In genomic region chr9:120792898-120793765, GRCh38 we compare ENCODE assay signal across 8 cellular contexts. TPM values are rescaled to one million over a fixed set of nuclear protein-coding genes. Genes with fewer than 3 reads are reported as not detected.
DNase-seq lines count a peak whose midpoint lies in the region; ATAC-seq and TF ChIP-seq lines count a peak whose summit lies in the region.

FBXW2 (minus strand) TSS chr9:120793416; CDS start chr9:120788258, 5,158 bp downstream.

- H3K27ac ChIP-seq in KOPT-K1 (ENCODE audit: low read depth, low read length, poor library complexity, severe bottlenecking) (peak within 1 kb of the TSS; percentile 88), RWPE1 (peak within 1 kb of the TSS; percentile 86), fibroblast of lung (ENCODE audit: insufficient read depth, low read length) (peak within 1 kb of the TSS; percentile 82)
- H3K27ac ChIP-seq in naive thymus-derived CD4-positive, alpha-beta T cell (ENCODE audit: low read depth, low read length): peak within 1 kb of the TSS; percentile 92

- DNase-seq in DMS79 treated with DMSO at 0.1 percent for 48 hours (lab: John Stamatoyannopoulos, UW): peak; percentile 75
- DNase-seq in RWPE1 (ENCODE audit: low spot score): peak; percentile 97
- DNase-seq in fibroblast of lung (ENCODE audit: low read depth in 2 of 2): peak; percentile 90 to 91
- peak; percentile 65 to 96 (median 78) for DNase-seq in naive thymus-derived CD4-positive, alpha-beta T cell

- ATAC-seq in GM21786 (IDR thresholded peaks at IDR 0.05; ENCODE audit: unreplicated experiment): peak; percentile 91
- ATAC-seq in activated T-helper 17 cell treated with anti-CD3 and anti-CD28 coated beads, Interleukin-2, amount 50 U/mL, for 72 hours (replicated peaks): peak; percentile 97
- peak; percentile 91 for ATAC-seq in naive thymus-derived CD4-positive, alpha-beta T cell
- ATAC-seq in stimulated activated memory B cell treated with anti-CD40 and anti-IgM and Interleukin-4, amounts not matched to agents 10 μg/mL and 1 μg/mL and 100 μg/mL, for 72 hours: peak; percentile 97

- POLR2A ChIA-PET in RWPE1 (lab: Yijun Ruan, JAX; ENCODE audit: low non-redundant PET): interaction anchor here (0.6 to 1.7 kb wide), 8 partner anchors 9 to 460 kb away, joined by 3 to 10 read pairs (median 4); partner anchors contain the start of gene PHF19
- POLR2A ChIA-PET in naive thymus-derived CD4-positive, alpha-beta T cell (lab: Charles Lee): interaction anchor here (0.6 to 2.5 kb wide), 31 partner anchors 13 to 409 kb away, joined by 3 to 15 read pairs (median 4); partner anchors contain the start of genes CNTRL, PSMD5 and RAB14

- H3K4me2 ChIP-seq in fibroblast of lung (ENCODE audit: extremely low read depth, insufficient read depth, low read length): peak within 1 kb of the TSS; percentile 96

- peak within 1 kb of the TSS; percentile 81 to 97 (median 94) for H3K4me3 ChIP-seq in fibroblast of lung (replicated peaks in 1 of 4; ENCODE audit: control extremely low read depth in 1 of 4, insufficient read depth in 1 of 4, low read depth in 3 of 4, low read length in 4 of 4)
- H3K4me3 ChIP-seq in naive thymus-derived CD4-positive, alpha-beta T cell (ENCODE audit: low read length): peak within 1 kb of the TSS; percentile 66

- no peaks in the 10 kb centered on the region for H4K20me1 ChIP-seq in fibroblast of lung (ENCODE audit: control insufficient read depth, extremely low read depth, insufficient read depth, low read length)

- peak within 1 kb of the TSS; percentile 79 for H3K9ac ChIP-seq in fibroblast of lung (ENCODE audit: insufficient read depth, low read length)

- H3K36me3 ChIP-seq in KOPT-K1 (ENCODE audit: insufficient read depth, low read length) (peaks cover 31% of the 10 kb centered on the region), fibroblast of lung (ENCODE audit: control insufficient read depth, insufficient read depth, low read length) (peaks cover 2% of the 10 kb centered on the region)
- H3K36me3 ChIP-seq in naive thymus-derived CD4-positive, alpha-beta T cell (ENCODE audit: control insufficient read depth in 2 of 3, insufficient read depth in 3 of 3, low read length in 3 of 3): peaks cover 0 to 19% (median 0%) of the 10 kb centered on the region in 3 experiments

- no peaks in the 10 kb centered on the region for H3K9me3 Mint-ChIP-seq in activated T-helper 17 cell treated with anti-CD3 and anti-CD28 coated beads, Interleukin-2, amount 50 U/mL, for 72 hours
- H3K9me3 Mint-ChIP-seq in naive thymus-derived CD4-positive, alpha-beta T cell: no peaks in the 10 kb centered on the region
- H3K9me3 Mint-ChIP-seq in stimulated activated memory B cell treated with anti-CD40 and anti-IgM and Interleukin-4, amounts not matched to agents 10 μg/mL and 1 μg/mL and 100 μg/mL, for 72 hours: no peaks in the 10 kb centered on the region

- no peaks in the 10 kb centered on the region for H3K27me3 Mint-ChIP-seq in activated T-helper 17 cell treated with anti-CD3 and anti-CD28 coated beads, Interleukin-2, amount 50 U/mL, for 72 hours
- H3K27me3 Mint-ChIP-seq in naive thymus-derived CD4-positive, alpha-beta T cell: no peaks in the 10 kb centered on the region
- H3K27me3 Mint-ChIP-seq in stimulated activated memory B cell treated with anti-CD40 and anti-IgM and Interleukin-4, amounts not matched to agents 10 μg/mL and 1 μg/mL and 100 μg/mL, for 72 hours: no peaks in the 10 kb centered on the region

- TF ChIP-seq CTCF in RWPE1 (conservative IDR thresholded peaks at IDR 0.05; ENCODE audit: low read depth): no peak
- no peak for TF ChIP-seq CTCF in fibroblast of lung (conservative IDR thresholded peaks at IDR 0.05 in 1 of 2, IDR thresholded peaks at IDR 0.05 in 1 of 2; ENCODE audit: low read depth in 1 of 2, low read length in 2 of 2)

- H3K27ac Mint-ChIP-seq in activated T-helper 17 cell treated with anti-CD3 and anti-CD28 coated beads, Interleukin-2, amount 50 U/mL, for 72 hours: peak within 1 kb of the TSS; percentile 92
- H3K27ac Mint-ChIP-seq in naive thymus-derived CD4-positive, alpha-beta T cell: peak within 1 kb of the TSS; percentile 88 to 98 (median 95)
- peak within 1 kb of the TSS; percentile 85 for H3K27ac Mint-ChIP-seq in stimulated activated memory B cell treated with anti-CD40 and anti-IgM and Interleukin-4, amounts not matched to agents 10 μg/mL and 1 μg/mL and 100 μg/mL, for 72 hours

- H3K79me2 ChIP-seq in fibroblast of lung (ENCODE audit: control insufficient read depth, insufficient read depth, low read length): peaks cover 39% of the 10 kb centered on the region

- peak within 1 kb of the TSS; percentile 91 for H2AFZ ChIP-seq in fibroblast of lung (ENCODE audit: low read length)

- peaks cover 19% of the 10 kb centered on the region for H3K4me1 Mint-ChIP-seq in activated T-helper 17 cell treated with anti-CD3 and anti-CD28 coated beads, Interleukin-2, amount 50 U/mL, for 72 hours
- H3K4me1 Mint-ChIP-seq in naive thymus-derived CD4-positive, alpha-beta T cell: peaks cover 34 to 65% (median 58%) of the 10 kb centered on the region in 7 donors
- H3K4me1 Mint-ChIP-seq in stimulated activated memory B cell treated with anti-CD40 and anti-IgM and Interleukin-4, amounts not matched to agents 10 μg/mL and 1 μg/mL and 100 μg/mL, for 72 hours: peaks cover 47% of the 10 kb centered on the region

- CTCF ChIA-PET in RWPE1 (lab: Yijun Ruan, JAX): interaction anchor here (0.6 to 1.7 kb wide), 6 partner anchors 15 to 483 kb away, joined by 3 to 10 read pairs (median 4); no protein-coding TSS in a partner anchor
- CTCF ChIA-PET in naive thymus-derived CD4-positive, alpha-beta T cell (lab: Charles Lee): interaction anchor here (0.6 to 1.5 kb wide), 6 partner anchors 37 to 267 kb away, joined by 3 to 6 read pairs (median 4); no protein-coding TSS in a partner anchor

- peaks cover 39% of the 10 kb centered on the region for H3K36me3 Mint-ChIP-seq in activated T-helper 17 cell treated with anti-CD3 and anti-CD28 coated beads, Interleukin-2, amount 50 U/mL, for 72 hours (ENCODE audit: low read depth)
- peaks cover 0 to 16% (median 5%) of the 10 kb centered on the region in 5 donors for H3K36me3 Mint-ChIP-seq in naive thymus-derived CD4-positive, alpha-beta T cell
- H3K36me3 Mint-ChIP-seq in stimulated activated memory B cell treated with anti-CD40 and anti-IgM and Interleukin-4, amounts not matched to agents 10 μg/mL and 1 μg/mL and 100 μg/mL, for 72 hours: peaks cover 16% of the 10 kb centered on the region

- H3K9me3 ChIP-seq in KOPT-K1 (ENCODE audit: insufficient read depth, low read length, poor library complexity, severe bottlenecking) (no peaks in the 10 kb centered on the region), fibroblast of lung (ENCODE audit: control insufficient read depth, insufficient read depth, low read depth, low read length) (no peaks in the 10 kb centered on the region)
- H3K9me3 ChIP-seq in naive thymus-derived CD4-positive, alpha-beta T cell (ENCODE audit: control insufficient read depth in 2 of 3, low read length in 3 of 3): no peaks in the 10 kb centered on the region

- H3K27me3 ChIP-seq in fibroblast of lung (ENCODE audit: control insufficient read depth, insufficient read depth, low read length): no peaks in the 10 kb centered on the region
- H3K27me3 ChIP-seq in naive thymus-derived CD4-positive, alpha-beta T cell (ENCODE audit: control insufficient read depth in 2 of 2, insufficient read depth in 2 of 2, low read length in 2 of 2): no peaks in the 10 kb centered on the region

- peaks cover 4% of the 10 kb centered on the region for H3K4me1 ChIP-seq in fibroblast of lung (ENCODE audit: control insufficient read depth, extremely low read depth, insufficient read depth, low read length)
- peaks cover 28 to 34% of the 10 kb centered on the region in 2 donors for H3K4me1 ChIP-seq in naive thymus-derived CD4-positive, alpha-beta T cell (ENCODE audit: control insufficient read depth in 2 of 2, insufficient read depth in 2 of 2, low read length in 2 of 2)

- intact Hi-C loops in naive thymus-derived CD4-positive, alpha-beta T cell (cut with micrococcal nuclease): loop anchor here (1.0 to 5.0 kb wide), 11 partner anchors 50 to 1472 kb away; partner anchors contain the start of genes CNTRL (in 2 of the 2), MEGF9 (in 2 of the 2), CDK5RAP2 (in 1 of the 2) and MRRF (in 1 of the 2)

- peak within 1 kb of the TSS; percentile 94 for H3K4me3 Mint-ChIP-seq in activated T-helper 17 cell treated with anti-CD3 and anti-CD28 coated beads, Interleukin-2, amount 50 U/mL, for 72 hours
- peak within 1 kb of the TSS; percentile 91 to 98 (median 96) for H3K4me3 Mint-ChIP-seq in naive thymus-derived CD4-positive, alpha-beta T cell
- peak within 1 kb of the TSS; percentile 97 for H3K4me3 Mint-ChIP-seq in stimulated activated memory B cell treated with anti-CD40 and anti-IgM and Interleukin-4, amounts not matched to agents 10 μg/mL and 1 μg/mL and 100 μg/mL, for 72 hours

RNA-seq across cellular contexts. Expression of gene FBXW2, which starts in this region (rescaled TPM):
- total RNA-seq in activated T-helper 17 cell treated with anti-CD3 and anti-CD28 coated beads, Interleukin-2, amount 50 U/mL, for 72 hours: 10 to 100 TPM; 50.4 to 87.8 TPM
- 32.1 and 33.5 TPM in 2 replicates for total RNA-seq in fibroblast of lung
- polyA plus RNA-seq in fibroblast of lung: 69.7 and 77.5 TPM in 2 replicates
- polyA plus RNA-seq in fibroblast of lung (2012): 43.9 and 48.9 TPM in 2 replicates
- polyA minus RNA-seq in fibroblast of lung (ENCODE audit: low replicate concordance): 43.8 and 49.3 TPM in 2 replicates
- total RNA-seq in naive thymus-derived CD4-positive, alpha-beta T cell: 10 to 100 TPM; 72.5 to 90.3 (median 77.9) TPM
- 10 to 100 TPM; 31.5 to 37.4 TPM for polyA plus RNA-seq in naive thymus-derived CD4-positive, alpha-beta T cell

Comparison
In these comparisons a context has a peak if more than half of its experiments do, and no peak if none do; other contexts are left out.
1. Peak in every context shown above with its lines: DNase-seq, ATAC-seq, H3K4me3 ChIP-seq and H3K27ac ChIP-seq.